ENCODE assay signal across 8 cellular contexts in genomic region chr13:46721054-46721453, GRCh38.
A peak's percentile ranks its signal among the peaks of the same experiment; 100 is the strongest.
DNase-seq lines count a peak whose midpoint lies in the region; ATAC-seq and TF ChIP-seq lines count a peak whose summit lies in the region.

No MANE protein-coding gene starts in this region.

- H3K27me3 ChIP-seq in ascending aorta = no peaks in the 10 kb centered on the region

- no peak overlapping the region for H3K4me3 ChIP-seq in AG09309 (ENCODE audit: control insufficient read depth, low read depth, low read length)
- no peak overlapping the region for H3K4me3 ChIP-seq in ascending aorta

- H3K36me3 ChIP-seq in ascending aorta = peaks cover 23 to 24% of the 10 kb centered on the region in 2 donors

- peak; percentile 52 for TF ChIP-seq CTCF in AG09309 (IDR thresholded peaks at IDR 0.05; ENCODE audit: control insufficient read depth, insufficient read depth, low read depth, low read length, missing control alignments)
- TF ChIP-seq CTCF in GM12872 (IDR thresholded peaks at IDR 0.05; ENCODE audit: insufficient read depth, low read depth, low read length) = peak; percentile 45; the same call in 2 of the 3 replicates
- peak; percentile 62 to 83 (median 69) for TF ChIP-seq CTCF in ascending aorta (IDR thresholded peaks at IDR 0.05)

- peak overlapping the region in 1 of 2 donors; percentile 41 for H3K27ac ChIP-seq in ascending aorta

- intact Hi-C loops in ascending aorta (cut with DNase I) = loop anchor here (1.0 to 10.0 kb wide), 3 partner anchors 170 to 566 kb away; no protein-coding TSS in a partner anchor

- ATAC-seq in GM18520 (IDR thresholded peaks at IDR 0.05; ENCODE audit: unreplicated experiment) (no peak), HG02885 (IDR thresholded peaks at IDR 0.05; ENCODE audit: poor library complexity, unreplicated experiment) (no peak)

- no peaks in the 10 kb centered on the region for H3K9me3 ChIP-seq in ascending aorta

- peaks cover 4 to 8% of the 10 kb centered on the region in 2 donors for H3K4me1 ChIP-seq in ascending aorta

- DNase-seq in AG09309 (ENCODE audit: low read depth) = no peak
- DNase-seq in RPMI8226 = peak; percentile 29
- DNase-seq in ascending aorta (ENCODE audit: low spot score in 2 of 2) = peak in 1 of 2 donors; percentile 68
- DNase-seq in iPS-NIHi11 (ENCODE audit: low spot score) = peak; percentile 28
- DNase-seq in stimulated activated CD4-positive, alpha-beta T cell treated with anti-CD3 and anti-CD28 coated beads, Interleukin-1b, Interleukin-23, amount 100 ng/mL, for 48 hours = peak; percentile 20
